9 cellular contexts compared by ENCODE assay signal in the genomic region with DNA sequence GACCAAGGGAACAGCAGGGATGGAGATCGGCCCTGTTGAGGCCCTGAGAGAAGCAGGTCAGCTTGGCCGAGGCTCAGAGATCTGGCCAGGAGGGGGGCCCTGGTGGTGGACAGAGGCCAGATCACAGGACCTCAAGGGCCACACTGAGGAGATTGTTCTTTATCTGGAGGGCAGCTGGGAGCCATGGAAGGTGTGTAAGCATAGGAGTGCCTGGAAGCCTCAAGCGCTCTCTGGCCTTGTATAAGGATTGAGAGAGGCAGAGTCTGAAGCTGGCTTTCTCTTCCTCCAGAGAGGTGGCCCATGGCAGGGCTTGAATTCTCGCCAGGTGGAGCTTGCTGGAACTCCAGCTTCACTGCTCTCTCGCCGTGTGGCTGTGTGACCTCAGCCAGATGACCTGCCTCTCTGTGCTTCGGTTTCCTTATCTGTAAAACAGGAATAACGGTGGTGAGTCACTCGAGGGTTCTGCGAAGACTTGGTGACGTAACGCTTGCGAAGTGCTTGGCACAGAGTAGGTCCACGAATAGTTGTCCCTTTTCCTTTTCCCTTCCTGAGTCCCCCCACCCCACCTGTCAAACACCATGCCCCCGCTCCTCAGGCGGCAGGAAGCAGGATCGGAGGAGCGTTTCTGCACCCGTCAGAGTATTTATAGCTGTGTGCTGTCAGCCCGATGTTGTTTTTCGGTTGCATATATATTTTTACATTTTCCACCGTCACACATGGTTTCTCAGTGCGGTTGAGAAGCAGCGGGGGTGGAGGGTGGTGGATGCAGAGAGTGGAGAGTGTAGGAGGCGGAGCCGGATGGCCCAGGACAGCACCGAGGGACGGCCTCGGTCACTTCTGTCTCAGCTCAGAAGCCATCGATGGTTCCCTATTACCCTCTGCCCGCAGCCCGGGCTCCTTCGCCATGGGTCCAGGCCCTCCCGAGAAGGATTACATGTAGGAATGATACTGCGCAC. TPM values are rescaled to one million over a fixed set of nuclear protein-coding genes. Genes with fewer than 3 reads are reported as not detected.
DNase-seq lines count a peak whose midpoint lies in the region; ATAC-seq and TF ChIP-seq lines count a peak whose summit lies in the region.
"Had no signal": no experiment of that assay in that cellular context is flagged by ENCODE, and none has a peak within 500 bp of the region (broad histone marks: within the 10 kb centered on the region; RNA-seq: fewer than 3 reads in every experiment).

No MANE protein-coding gene starts in this region.

- peak; percentile 54 for ATAC-seq in HG03139 (IDR thresholded peaks at IDR 0.05; ENCODE audit: unreplicated experiment)

- H3K4me3 ChIP-seq in coronary artery (peak overlapping the region; percentile 58), lower leg skin (ENCODE audit: low read depth, poor library complexity, severe bottlenecking) (no peak overlapping the region)

- intact Hi-C loops in lower leg skin (cut with DNase I; ENCODE audit: low total_unique reads) = no loop called here

- TF ChIP-seq CTCF in coronary artery (IDR thresholded peaks at IDR 0.05) = no peak
- TF ChIP-seq CTCF in lower leg skin (IDR thresholded peaks at IDR 0.05) = no peak

- no peak overlapping the region for H3K27ac ChIP-seq in coronary artery

- TF ChIP-seq POLR2A in GM19099 (IDR thresholded peaks at IDR 0.05; ENCODE audit: extremely low read depth, insufficient read length, low read depth) (peak; percentile 59), lower leg skin (IDR thresholded peaks at IDR 0.05) (no peak)

- 72 to 75% methylated on average over 35 of the region's 35 CpGs for WGBS in lower leg skin, 2 donors

- DNase-seq in activated CD4-positive, CD25-positive, alpha-beta regulatory T cell treated with anti-CD3 and anti-CD28 coated beads, Interleukin-2, amount 50 U/mL, for 16 hours (ENCODE audit: low read depth, low spot score) = peak; percentile 30
- DNase-seq in coronary artery (ENCODE audit: low spot score) = no peak
- peak; percentile 53 to 75 for DNase-seq in stimulated activated CD4-positive, alpha-beta T cell treated with anti-CD3 and anti-CD28 coated beads, Interleukin-12 subunit alpha, Interleukin-12 subunit beta, amount 100 ng/mL, for 24 hours (ENCODE audit: low read depth in 2 of 2)
- DNase-seq in NCI-H1092 (lab: John Stamatoyannopoulos, UW) = no peak
- no peak for DNase-seq in lower leg skin (ENCODE audit: low spot score in 2 of 2)
- no peak for DNase-seq in cerebellar nuclear complex (lab: John Stamatoyannopoulos, UW)

RNA-seq across cellular contexts. Expression of a gene that starts 17.0 kb away (rescaled TPM):
- total RNA-seq in lower leg skin = not detected
- total RNA-seq: bronchial epithelial cell had no signal

Comparison
In these comparisons a context has a peak if more than half of its experiments do, and no peak if none do; other contexts are left out.
1. DNase-seq: peak in activated CD4-positive, CD25-positive, alpha-beta regulatory T cell treated with anti-CD3 and anti-CD28 coated beads, Interleukin-2, amount 50 U/mL, for 16 hours (single experiment) and stimulated activated CD4-positive, alpha-beta T cell treated with anti-CD3 and anti-CD28 coated beads, Interleukin-12 subunit alpha, Interleukin-12 subunit beta, amount 100 ng/mL, for 24 hours (2 of 2); none in coronary artery (single experiment), NCI-H1092 (single experiment), lower leg skin (0 of 2) and cerebellar nuclear complex (0 of 2).